In genomic region chr11:64231536-64231935, GRCh38 we compare ENCODE assay signal across 12 cellular contexts. TPM values are rescaled to one million over a fixed set of nuclear protein-coding genes. Genes with fewer than 3 reads are reported as not detected.
DNase-seq lines count a peak whose midpoint lies in the region; ATAC-seq and TF ChIP-seq lines count a peak whose summit lies in the region.
"Had no signal": no experiment of that assay in that cellular context is flagged by ENCODE, and none has a peak within 500 bp of the region (broad histone marks: within the 10 kb centered on the region; RNA-seq: fewer than 3 reads in every experiment).

No MANE protein-coding gene starts in this region.

- H3K27me3 Mint-ChIP-seq in activated naive CD4-positive, alpha-beta T cell treated with anti-CD3 and anti-CD28 coated beads, Interleukin-2, amount 10 ng/mL, durations not matched to agents 7 days and 5 days: no peaks in the 10 kb centered on the region
- no peaks in the 10 kb centered on the region for H3K27me3 Mint-ChIP-seq in stimulated activated naive B cell treated with anti-CD40 and anti-IgM and Interleukin-4, amounts not matched to agents 10 μg/mL and 1 μg/mL and 100 μg/mL, for 72 hours

- CTCF ChIA-PET in activated naive CD4-positive, alpha-beta T cell treated with anti-CD3 and anti-CD28 coated beads, Interleukin-2, amount 10 ng/mL, durations not matched to agents 7 days and 5 days (lab: Charles Lee): interaction anchor here (0.7 to 1.6 kb wide), 2 partner anchors 27 to 86 kb away, joined by 3 to 4 read pairs; partner anchors contain the start of gene TRMT112

- TF ChIP-seq CTCF in SU-DHL-6 (IDR thresholded peaks at IDR 0.05; ENCODE audit: insufficient read depth, low read length, poor library complexity, severe bottlenecking): no peak

- no peaks in the 10 kb centered on the region for H3K9me3 ChIP-seq in SU-DHL-6 (ENCODE audit: insufficient read depth, low read length)
- H3K9me3 ChIP-seq: testis had no signal

- peak overlapping the region; percentile 87 for H3K4me3 Mint-ChIP-seq in activated naive CD4-positive, alpha-beta T cell treated with anti-CD3 and anti-CD28 coated beads, Interleukin-2, amount 10 ng/mL, durations not matched to agents 7 days and 5 days
- H3K4me3 Mint-ChIP-seq in stimulated activated naive B cell treated with anti-CD40 and anti-IgM and Interleukin-4, amounts not matched to agents 10 μg/mL and 1 μg/mL and 100 μg/mL, for 72 hours: peak overlapping the region; percentile 87 to 97

- peaks cover 39% of the 10 kb centered on the region for H3F3A ChIP-seq in SU-DHL-6 (ENCODE audit: insufficient read depth)

- H3K36me3 ChIP-seq in SU-DHL-6 (ENCODE audit: low read length): no peaks in the 10 kb centered on the region

- no peak for DNase-seq in activated naive CD4-positive, alpha-beta T cell treated with anti-CD3 and anti-CD28 coated beads, Interleukin-2, amount 10 ng/mL, durations not matched to agents 7 days and 5 days
- no peak for DNase-seq in activated naive CD4-positive, alpha-beta T cell treated with anti-CD3 and anti-CD28 coated beads, Interleukin-2, amount 50 U/mL, for 72 hours (ENCODE audit: low spot score in 2 of 2)
- DNase-seq in erythroblast (lab: John Stamatoyannopoulos, UW): peak; percentile 52 to 67
- DNase-seq in stimulated activated naive B cell treated with anti-CD40 and anti-IgM and Interleukin-4, amounts not matched to agents 10 μg/mL and 1 μg/mL and 100 μg/mL, for 72 hours: no peak
- DNase-seq in medulla oblongata (ENCODE audit: extremely low spot score): no peak
- DNase-seq: left colon, NCI-H1930, testis had no signal

- H3K4me2 ChIP-seq in SU-DHL-6 (ENCODE audit: low read depth, low read length, poor library complexity, severe bottlenecking): peak overlapping the region; percentile 80

- no peaks in the 10 kb centered on the region for H3K9me2 ChIP-seq in SU-DHL-6 (replicated peaks; ENCODE audit: insufficient read depth, low read length)

- H3K36me3 Mint-ChIP-seq in activated naive CD4-positive, alpha-beta T cell treated with anti-CD3 and anti-CD28 coated beads, Interleukin-2, amount 10 ng/mL, durations not matched to agents 7 days and 5 days: peaks cover 10% of the 10 kb centered on the region
- peaks cover 0 to 8% of the 10 kb centered on the region in 2 donors for H3K36me3 Mint-ChIP-seq in activated naive CD4-positive, alpha-beta T cell treated with anti-CD3 and anti-CD28 coated beads, Interleukin-2, amount 50 U/mL, for 72 hours
- peaks cover 22 to 26% of the 10 kb centered on the region in 2 donors for H3K36me3 Mint-ChIP-seq in stimulated activated naive B cell treated with anti-CD40 and anti-IgM and Interleukin-4, amounts not matched to agents 10 μg/mL and 1 μg/mL and 100 μg/mL, for 72 hours

- no peak overlapping the region for H2AFZ ChIP-seq in SU-DHL-6 (ENCODE audit: low read depth, low read length, severe bottlenecking)

- no peak overlapping the region for H3K27ac ChIP-seq in SU-DHL-6 (ENCODE audit: low read depth, low read length)

- peak overlapping the region; percentile 62 for H3K27ac Mint-ChIP-seq in activated naive CD4-positive, alpha-beta T cell treated with anti-CD3 and anti-CD28 coated beads, Interleukin-2, amount 10 ng/mL, durations not matched to agents 7 days and 5 days
- H3K27ac Mint-ChIP-seq in activated naive CD4-positive, alpha-beta T cell treated with anti-CD3 and anti-CD28 coated beads, Interleukin-2, amount 50 U/mL, for 72 hours: no peak overlapping the region
- no peak overlapping the region for H3K27ac Mint-ChIP-seq in stimulated activated naive B cell treated with anti-CD40 and anti-IgM and Interleukin-4, amounts not matched to agents 10 μg/mL and 1 μg/mL and 100 μg/mL, for 72 hours

- no peak overlapping the region for H3K4me3 ChIP-seq in SU-DHL-6 (ENCODE audit: insufficient read depth, low read length, poor library complexity, severe bottlenecking)

- H4K20me1 ChIP-seq in SU-DHL-6 (ENCODE audit: low read depth, low read length): no peaks in the 10 kb centered on the region

- peak overlapping the region; percentile 74 for H3K9ac ChIP-seq in SU-DHL-6 (ENCODE audit: low read length)

- H3K4me1 Mint-ChIP-seq in activated naive CD4-positive, alpha-beta T cell treated with anti-CD3 and anti-CD28 coated beads, Interleukin-2, amount 10 ng/mL, durations not matched to agents 7 days and 5 days: peaks cover 65% of the 10 kb centered on the region
- H3K4me1 Mint-ChIP-seq in stimulated activated naive B cell treated with anti-CD40 and anti-IgM and Interleukin-4, amounts not matched to agents 10 μg/mL and 1 μg/mL and 100 μg/mL, for 72 hours: peaks cover 42 to 85% of the 10 kb centered on the region in 2 donors

- no peak for ATAC-seq in activated naive CD4-positive, alpha-beta T cell treated with anti-CD3 and anti-CD28 coated beads, Interleukin-2, amount 50 U/mL, for 72 hours
- ATAC-seq in stimulated activated naive B cell treated with anti-CD40 and anti-IgM and Interleukin-4, amounts not matched to agents 10 μg/mL and 1 μg/mL and 100 μg/mL, for 72 hours (replicated peaks): no peak
- ATAC-seq in GM19455 (IDR thresholded peaks at IDR 0.05; ENCODE audit: unreplicated experiment) (no peak), HG02981 (IDR thresholded peaks at IDR 0.05; ENCODE audit: unreplicated experiment) (no peak)
- ATAC-seq: left colon had no signal

- H3K27me3 ChIP-seq in SU-DHL-6 (ENCODE audit: low read length): no peaks in the 10 kb centered on the region
- H3K27me3 ChIP-seq: testis had no signal

- no peak for TF ChIP-seq POLR2A in erythroblast (IDR thresholded peaks at IDR 0.05; ENCODE audit: low read length)

- peaks cover 7% of the 10 kb centered on the region; the same call in 1 of the 2 replicates for H3K79me2 ChIP-seq in SU-DHL-6 (ENCODE audit: insufficient read depth, low read length)
- H3K79me2 ChIP-seq: parathyroid adenoma had no signal

- no peaks in the 10 kb centered on the region for H3K9me3 Mint-ChIP-seq in activated naive CD4-positive, alpha-beta T cell treated with anti-CD3 and anti-CD28 coated beads, Interleukin-2, amount 10 ng/mL, durations not matched to agents 7 days and 5 days
- H3K9me3 Mint-ChIP-seq in activated naive CD4-positive, alpha-beta T cell treated with anti-CD3 and anti-CD28 coated beads, Interleukin-2, amount 50 U/mL, for 72 hours: no peaks in the 10 kb centered on the region
- H3K9me3 Mint-ChIP-seq in stimulated activated naive B cell treated with anti-CD40 and anti-IgM and Interleukin-4, amounts not matched to agents 10 μg/mL and 1 μg/mL and 100 μg/mL, for 72 hours: no peaks in the 10 kb centered on the region

RNA-seq across cellular contexts. Expression of gene DNAJC4, which starts 1.2 kb away (rescaled TPM):
- total RNA-seq in activated naive CD4-positive, alpha-beta T cell treated with anti-CD3 and anti-CD28 coated beads, Interleukin-2, amount 50 U/mL, for 72 hours: 10 to 100 TPM; 26.7 to 48.7 TPM

RNA-seq across cellular contexts. Expression of gene VEGFB, which starts 2.8 kb away (rescaled TPM):
- 100 to 1,000 TPM in 1 of 2 donors, 10 to 100 TPM in 1; 57.6 to 119 TPM for total RNA-seq in activated naive CD4-positive, alpha-beta T cell treated with anti-CD3 and anti-CD28 coated beads, Interleukin-2, amount 50 U/mL, for 72 hours

RNA-seq across cellular contexts. Expression of gene NUDT22, which starts 5.5 kb away (rescaled TPM):
- total RNA-seq in activated naive CD4-positive, alpha-beta T cell treated with anti-CD3 and anti-CD28 coated beads, Interleukin-2, amount 50 U/mL, for 72 hours: 10 to 100 TPM; 87.4 to 88.8 TPM

RNA-seq across cellular contexts. Expression of gene TRPT1, which starts 5.5 kb away (rescaled TPM):
- total RNA-seq in activated naive CD4-positive, alpha-beta T cell treated with anti-CD3 and anti-CD28 coated beads, Interleukin-2, amount 50 U/mL, for 72 hours: 10 to 100 TPM; 31.2 to 36.5 TPM

RNA-seq across cellular contexts. Expression of gene FKBP2, which starts 9.4 kb away (rescaled TPM):
- total RNA-seq in activated naive CD4-positive, alpha-beta T cell treated with anti-CD3 and anti-CD28 coated beads, Interleukin-2, amount 50 U/mL, for 72 hours: 10 to 100 TPM; 27.7 to 36.0 TPM

Comparison
In these comparisons a context has a peak if more than half of its experiments do, and no peak if none do; other contexts are left out.
1. DNase-seq: peak in erythroblast (2 of 2); none in activated naive CD4-positive, alpha-beta T cell treated with anti-CD3 and anti-CD28 coated beads, Interleukin-2, amount 10 ng/mL, durations not matched to agents 7 days and 5 days (single experiment), activated naive CD4-positive, alpha-beta T cell treated with anti-CD3 and anti-CD28 coated beads, Interleukin-2, amount 50 U/mL, for 72 hours (0 of 2), stimulated activated naive B cell treated with anti-CD40 and anti-IgM and Interleukin-4, amounts not matched to agents 10 μg/mL and 1 μg/mL and 100 μg/mL, for 72 hours (single experiment) and medulla oblongata (single experiment).